1 cellular context compared by ENCODE assay signal in genomic region chr5:56837956-56838355, GRCh38.
TF ChIP-seq lines count a peak whose summit lies in the region.

No MANE protein-coding gene starts in this region.

TF ChIP-seq in GM12878, 131 proteins besides CTCF, POLR2A, EP300 and RAD21:
- TF ChIP-seq SMC3 (IDR thresholded peaks at IDR 0.05; ENCODE audit: borderline replicate concordance, low read length), result no peak
